ENCODE assay signal across 4 cellular contexts in the genomic region with DNA sequence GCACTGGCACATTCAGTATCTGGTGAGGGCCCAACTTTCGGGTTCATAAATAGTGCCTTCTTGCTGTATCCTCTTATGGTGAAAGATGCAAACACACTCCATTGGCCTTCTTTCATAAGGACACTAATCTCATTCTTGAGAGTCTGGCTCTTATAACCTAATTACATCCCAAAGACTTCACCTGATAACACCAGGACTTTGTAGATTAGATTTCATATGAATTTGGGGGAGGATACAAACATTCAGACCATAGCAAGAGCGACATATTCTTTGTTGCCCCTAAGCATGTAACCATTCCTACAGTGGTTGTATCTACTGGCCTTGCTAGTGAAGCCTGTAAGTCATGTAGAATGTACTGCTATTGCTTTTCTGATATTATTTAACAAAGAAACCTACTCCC.
"Had no signal": no experiment of that assay in that cellular context is flagged by ENCODE, and none has a peak within 500 bp of the region (broad histone marks: within the 10 kb centered on the region; RNA-seq: fewer than 3 reads in every experiment).

No MANE protein-coding gene starts in this region.

- H3K4me3 ChIP-seq: K562 had no signal

- H3K27ac ChIP-seq: HL-60 had no signal

- DNase-seq: IMR-90, KBM-7 had no signal
